In the genomic region with DNA sequence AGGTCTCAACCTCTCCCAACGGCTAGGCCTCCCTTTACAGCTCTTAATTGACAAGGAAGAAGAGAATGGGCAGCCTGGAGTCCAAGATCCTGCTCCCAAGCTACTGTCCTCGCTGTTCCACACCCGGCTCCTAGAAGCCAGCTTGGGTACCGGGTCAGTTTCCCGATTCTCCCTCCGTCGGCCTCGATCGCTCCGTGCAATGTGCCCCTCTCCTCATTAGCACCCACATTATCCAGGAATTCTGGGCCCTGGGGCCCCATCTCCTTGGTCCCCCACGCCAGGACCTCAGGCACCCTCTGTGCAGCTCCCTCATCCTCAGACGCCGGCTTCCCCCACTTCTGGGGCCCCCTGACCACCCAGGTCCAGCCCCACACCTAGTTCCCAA, we compare ENCODE assay signal across 8 cellular contexts. TPM values are rescaled to one million over a fixed set of nuclear protein-coding genes. Genes with fewer than 3 reads are reported as not detected.
DNase-seq lines count a peak whose midpoint lies in the region; ATAC-seq and TF ChIP-seq lines count a peak whose summit lies in the region.

No MANE protein-coding gene starts in this region.

- no peaks in the 10 kb centered on the region for H3K27me3 Mint-ChIP-seq in activated CD8-positive, alpha-beta memory T cell treated with anti-CD3 and anti-CD28 coated beads, Interleukin-2, amount 10 ng/mL, durations not matched to agents 7 days and 5 days
- no peaks in the 10 kb centered on the region for H3K27me3 Mint-ChIP-seq in activated naive CD8-positive, alpha-beta T cell treated with anti-CD3 and anti-CD28 coated beads, Interleukin-2, amount 50 U/mL, for 24 hours

- peaks cover 45% of the 10 kb centered on the region for H3K4me1 Mint-ChIP-seq in activated CD8-positive, alpha-beta memory T cell treated with anti-CD3 and anti-CD28 coated beads, Interleukin-2, amount 10 ng/mL, durations not matched to agents 7 days and 5 days
- peaks cover 40% of the 10 kb centered on the region for H3K4me1 Mint-ChIP-seq in activated naive CD8-positive, alpha-beta T cell treated with anti-CD3 and anti-CD28 coated beads, Interleukin-2, amount 50 U/mL, for 24 hours

- peaks cover 19% of the 10 kb centered on the region for H3K36me3 Mint-ChIP-seq in activated CD8-positive, alpha-beta memory T cell treated with anti-CD3 and anti-CD28 coated beads, Interleukin-2, amount 10 ng/mL, durations not matched to agents 7 days and 5 days
- H3K36me3 Mint-ChIP-seq in activated naive CD8-positive, alpha-beta T cell treated with anti-CD3 and anti-CD28 coated beads, Interleukin-2, amount 50 U/mL, for 24 hours (ENCODE audit: low read depth) = peaks cover 33% of the 10 kb centered on the region

- DNase-seq in activated CD8-positive, alpha-beta memory T cell treated with anti-CD3 and anti-CD28 coated beads, Interleukin-2, amount 10 ng/mL, durations not matched to agents 7 days and 5 days = no peak
- DNase-seq in activated CD8-positive, alpha-beta memory T cell treated with anti-CD3 and anti-CD28 coated beads for 24 hours = no peak
- peak; percentile 10 for DNase-seq in activated naive CD8-positive, alpha-beta T cell treated with anti-CD3 and anti-CD28 coated beads, Interleukin-2, amount 50 U/mL, for 24 hours
- DNase-seq in left kidney (ENCODE audit: low read depth, low spot score) (peak; percentile 9), tibial nerve (ENCODE audit: low spot score in 2 of 2) (no peak), NCI-H345 (lab: John Stamatoyannopoulos, UW) (no peak)

- no peaks in the 10 kb centered on the region for H3K9me3 ChIP-seq in tibial nerve

- TF ChIP-seq POLR2A in tibial nerve (IDR thresholded peaks at IDR 0.05) = no peak

- peak overlapping the region; percentile 92 to 97 (median 96) for H3K27ac ChIP-seq in tibial nerve

- H3K4me3 Mint-ChIP-seq in activated CD8-positive, alpha-beta memory T cell treated with anti-CD3 and anti-CD28 coated beads, Interleukin-2, amount 10 ng/mL, durations not matched to agents 7 days and 5 days = peak overlapping the region; percentile 92
- H3K4me3 Mint-ChIP-seq in activated naive CD8-positive, alpha-beta T cell treated with anti-CD3 and anti-CD28 coated beads, Interleukin-2, amount 50 U/mL, for 24 hours = peak overlapping the region; percentile 96

- 0 to 1% methylated on average over 13 of the region's 13 CpGs for WGBS in tibial nerve, 2 donors

- peaks cover 0 to 46% (median 11%) of the 10 kb centered on the region in 3 donors for H3K36me3 ChIP-seq in tibial nerve

- H3K27ac Mint-ChIP-seq in activated CD8-positive, alpha-beta memory T cell treated with anti-CD3 and anti-CD28 coated beads, Interleukin-2, amount 10 ng/mL, durations not matched to agents 7 days and 5 days = peak overlapping the region; percentile 95
- peak overlapping the region; percentile 100 for H3K27ac Mint-ChIP-seq in activated naive CD8-positive, alpha-beta T cell treated with anti-CD3 and anti-CD28 coated beads, Interleukin-2, amount 50 U/mL, for 24 hours

- H3K4me3 ChIP-seq in tibial nerve = peak overlapping the region; percentile 83 to 98 (median 86)

- no peak for TF ChIP-seq EP300 in tibial nerve (IDR thresholded peaks at IDR 0.05)

- H3K4me1 ChIP-seq in tibial nerve = peaks cover 0 to 44% (median 15%) of the 10 kb centered on the region in 4 donors

- no peaks in the 10 kb centered on the region for H3K27me3 ChIP-seq in tibial nerve

- CTCF ChIA-PET in activated CD8-positive, alpha-beta memory T cell treated with anti-CD3 and anti-CD28 coated beads, Interleukin-2, amount 10 ng/mL, durations not matched to agents 7 days and 5 days (lab: Charles Lee) = interaction anchor here (0.7 to 7.6 kb wide), 15 partner anchors 9 to 586 kb away, joined by 3 to 108 read pairs (median 4); partner anchors contain the start of genes CEP164, PAFAH1B2, SIDT2 and ZPR1

- no peaks in the 10 kb centered on the region for H3K9me3 Mint-ChIP-seq in activated CD8-positive, alpha-beta memory T cell treated with anti-CD3 and anti-CD28 coated beads, Interleukin-2, amount 10 ng/mL, durations not matched to agents 7 days and 5 days (ENCODE audit: low read depth)
- no peaks in the 10 kb centered on the region for H3K9me3 Mint-ChIP-seq in activated naive CD8-positive, alpha-beta T cell treated with anti-CD3 and anti-CD28 coated beads, Interleukin-2, amount 50 U/mL, for 24 hours

- no peak for TF ChIP-seq CTCF in tibial nerve (IDR thresholded peaks at IDR 0.05)

- no peak for ATAC-seq in activated CD8-positive, alpha-beta memory T cell treated with anti-CD3 and anti-CD28 coated beads, Interleukin-2, amount 10 ng/mL, durations not matched to agents 7 days and 5 days
- no peak for ATAC-seq in activated naive CD8-positive, alpha-beta T cell treated with anti-CD3 and anti-CD28 coated beads, Interleukin-2, amount 50 U/mL, for 24 hours
- ATAC-seq in GM18520 (IDR thresholded peaks at IDR 0.05; ENCODE audit: unreplicated experiment) (no peak), GM21723 (IDR thresholded peaks at IDR 0.05; ENCODE audit: unreplicated experiment) (no peak)

RNA-seq across cellular contexts. Expression of gene PCSK7, which starts 0.2 kb away (rescaled TPM):
- 100 to 1,000 TPM; 121 to 140 TPM for total RNA-seq in activated CD8-positive, alpha-beta memory T cell treated with anti-CD3 and anti-CD28 coated beads, Interleukin-2, amount 10 ng/mL, durations not matched to agents 7 days and 5 days
- total RNA-seq in tibial nerve = 10 to 100 TPM; 45.4 to 94.5 (median 71.6) TPM

RNA-seq across cellular contexts. Expression of gene RNF214, which starts 0.8 kb away (rescaled TPM):
- 10 to 100 TPM; 18.5 to 20.5 TPM for total RNA-seq in activated CD8-positive, alpha-beta memory T cell treated with anti-CD3 and anti-CD28 coated beads, Interleukin-2, amount 10 ng/mL, durations not matched to agents 7 days and 5 days
- 10 to 100 TPM; 10.8 to 16.6 (median 12.8) TPM for total RNA-seq in tibial nerve

RNA-seq across cellular contexts. Expression of gene TAGLN, which starts 32.5 kb away (rescaled TPM):
- total RNA-seq in activated CD8-positive, alpha-beta memory T cell treated with anti-CD3 and anti-CD28 coated beads, Interleukin-2, amount 10 ng/mL, durations not matched to agents 7 days and 5 days = 1 to 10 TPM; 2.3 to 2.7 TPM
- total RNA-seq in tibial nerve = 1,000 to 10,000 TPM; 1,525 to 3,984 (median 2,307) TPM

RNA-seq across cellular contexts. Expression of gene SIDT2, which starts 53.1 kb away (rescaled TPM):
- 10 to 100 TPM; 18.9 to 21.3 TPM for total RNA-seq in activated CD8-positive, alpha-beta memory T cell treated with anti-CD3 and anti-CD28 coated beads, Interleukin-2, amount 10 ng/mL, durations not matched to agents 7 days and 5 days
- 100 to 1,000 TPM in 3 of 4 donors, 10 to 100 TPM in 1; 72.6 to 132 (median 125) TPM for total RNA-seq in tibial nerve

RNA-seq across cellular contexts. Expression of gene BACE1-AS, which starts 59.5 kb away (rescaled TPM):
- 1 to 10 TPM; 4.5 to 5.1 TPM for total RNA-seq in activated CD8-positive, alpha-beta memory T cell treated with anti-CD3 and anti-CD28 coated beads, Interleukin-2, amount 10 ng/mL, durations not matched to agents 7 days and 5 days
- 1 to 10 TPM; 4.3 to 9.4 (median 6.6) TPM for total RNA-seq in tibial nerve

Comparison
In these comparisons a context has a peak if more than half of its experiments do, and no peak if none do; other contexts are left out.
1. DNase-seq: peak in activated naive CD8-positive, alpha-beta T cell treated with anti-CD3 and anti-CD28 coated beads, Interleukin-2, amount 50 U/mL, for 24 hours (single experiment) and left kidney (single experiment); none in activated CD8-positive, alpha-beta memory T cell treated with anti-CD3 and anti-CD28 coated beads, Interleukin-2, amount 10 ng/mL, durations not matched to agents 7 days and 5 days (single experiment), activated CD8-positive, alpha-beta memory T cell treated with anti-CD3 and anti-CD28 coated beads for 24 hours (single experiment), tibial nerve (0 of 2) and NCI-H345 (single experiment).
2. RNA of gene TAGLN, which starts 32.5 kb away (total RNA-seq): 1,525 to 3,984 TPM in tibial nerve; 2.3 to 2.7 TPM in activated CD8-positive, alpha-beta memory T cell treated with anti-CD3 and anti-CD28 coated beads, Interleukin-2, amount 10 ng/mL, durations not matched to agents 7 days and 5 days; every median in the first group is over 100 times any median in the second.